8 cellular contexts compared by ENCODE assay signal in the genomic region with DNA sequence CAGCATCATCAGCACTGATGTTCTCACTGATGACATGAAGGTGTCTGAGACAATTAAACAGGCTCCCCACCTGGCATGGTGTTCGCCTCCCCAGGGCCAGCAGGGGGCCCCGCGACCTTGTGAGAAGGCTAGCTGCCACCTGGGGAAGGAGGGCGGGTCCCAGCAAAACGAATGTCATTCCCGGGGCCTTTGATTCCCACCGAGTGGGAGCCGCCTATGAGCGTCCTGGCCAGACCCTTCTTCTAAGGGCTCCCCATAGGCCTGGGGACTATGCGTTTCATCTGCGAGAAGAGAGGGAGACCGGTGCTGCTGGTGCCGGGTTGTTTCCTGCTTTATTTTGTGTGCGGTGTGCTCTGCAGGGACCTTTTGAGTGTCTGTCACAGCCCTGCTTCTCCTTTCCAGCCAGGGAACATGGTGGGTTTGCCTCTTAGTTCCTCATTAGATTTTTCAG. TPM values are rescaled to one million over a fixed set of nuclear protein-coding genes. Genes with fewer than 3 reads are reported as not detected.
DNase-seq lines count a peak whose midpoint lies in the region; ATAC-seq, FAIRE-seq and TF ChIP-seq lines count a peak whose summit lies in the region.

No MANE protein-coding gene starts in this region.

- H4K20me1 ChIP-seq in K562 (replicated peaks; ENCODE audit: control insufficient read depth, insufficient read depth, low read length): no peaks in the 10 kb centered on the region

- no peak overlapping the region for H3K4me3 ChIP-seq in K562

- POLR2A ChIA-PET in K562 (lab: Yijun Ruan, JAX): interaction anchor here (0.5 to 0.8 kb wide), 4 partner anchors 30 to 1443 kb away, joined by 3 read pairs; no protein-coding TSS in a partner anchor

- in situ Hi-C loops in K562 (cut with MboI): no loop called here

- no peak overlapping the region for H3K9ac ChIP-seq in K562 (ENCODE audit: insufficient read depth in 1 of 2, low read depth in 2 of 2, low read length in 2 of 2)

- H3K4me2 ChIP-seq in K562 (ENCODE audit: insufficient read depth, low read length): peak overlapping the region; percentile 56

- peak overlapping the region; percentile 51 for H2AFZ ChIP-seq in K562 (ENCODE audit: low read depth, low read length)

- no peaks in the 10 kb centered on the region for H3K79me2 ChIP-seq in K562 (ENCODE audit: control insufficient read depth, insufficient read depth, low read length)

- H3K27me3 ChIP-seq in K562 (ENCODE audit: control insufficient read depth in 2 of 2, insufficient read depth in 2 of 2, low read length in 2 of 2): peaks cover 0 to 27% of the 10 kb centered on the region in 2 experiments; a peak in 3 of 5 replicates

- 2% methylated on average over 11 of the region's 14 CpGs for WGBS in K562 (ENCODE audit: insufficient coverage, low coverage, missing lambda C conversion rate)

- ATAC-seq in GM21825 (IDR thresholded peaks at IDR 0.05; ENCODE audit: unreplicated experiment) (peak; percentile 84), K562 (peak; percentile 97), left colon (peak; percentile 78)

- peak; percentile 84 for FAIRE-seq in K562 (lab: Jason Lieb, UNC)

- peak; percentile 72 for DNase-seq in GDM1 (lab: John Stamatoyannopoulos, UW)
- peak; percentile 8 to 46 (median 17) for DNase-seq in T-helper 1 cell
- DNase-seq in K562 (ENCODE audit: extremely low read depth in 1 of 4, low spot score in 3 of 4): peak; percentile 64 to 76 (median 72)
- peak; percentile 34 to 64 for DNase-seq in left colon
- DNase-seq in stimulated activated CD8-positive, alpha-beta memory T cell treated with anti-CD3 and anti-CD28 coated beads, Interleukin-12 subunit alpha, Interleukin-12 subunit beta, amount 100 ng/mL, for 24 hours (ENCODE audit: extremely low read depth): peak; percentile 8
- DNase-seq in NCI-H128 (lab: John Stamatoyannopoulos, UW; ENCODE audit: unreplicated experiment): no peak

- no peak for TF ChIP-seq EP300 in K562 (IDR thresholded peaks at IDR 0.05; ENCODE audit: low read length)

- intact Hi-C loops in K562 (cut with micrococcal nuclease) (loop anchor here (1.0 kb wide), 1 partner anchor 221 kb away; no protein-coding TSS in a partner anchor), left colon (cut with DNase I, micrococcal nuclease) (no loop called here)

- no TSS peak for BruUV-seq in K562 (replicated peaks; lab: Mats Ljungman, UMichigan)

- no peaks in the 10 kb centered on the region for H3K9me3 ChIP-seq in K562 (replicated peaks; ENCODE audit: control insufficient read depth, insufficient read depth, low read depth, low read length)

- peaks cover 0 to 3% of the 10 kb centered on the region in 2 experiments; a peak in 1 of 5 replicates for H3K4me1 ChIP-seq in K562 (replicated peaks in 1 of 2; ENCODE audit: control insufficient read depth in 2 of 2, insufficient read depth in 2 of 2, low read length in 2 of 2)

- peak; percentile 68 to 79 for TF ChIP-seq RAD21 in K562 (CRISPR knock-in tag; conservative IDR thresholded peaks at IDR 0.05 in 1 of 2, IDR thresholded peaks at IDR 0.05 in 1 of 2)

- no peak overlapping the region for H3K27ac ChIP-seq in K562 (ENCODE audit: extremely low read depth, low read depth, low read length)

- TF ChIP-seq POLR2A in K562 (conservative IDR thresholded peaks at IDR 0.05): no peak

- H3K36me3 ChIP-seq in K562 (ENCODE audit: control insufficient read depth, insufficient read depth, low read length): no peaks in the 10 kb centered on the region

- no peaks in the 10 kb centered on the region for H3K9me1 ChIP-seq in K562 (ENCODE audit: control insufficient read depth, insufficient read depth, low read length)

- TF ChIP-seq CTCF in LNCAP (IDR thresholded peaks at IDR 0.05) (peak; percentile 75), K562 (IDR thresholded peaks at IDR 0.05 in 2 of 3, conservative IDR thresholded peaks at IDR 0.05 in 1 of 3; ENCODE audit: insufficient read depth in 2 of 3, low read depth in 1 of 3, low read length in 3 of 3) (peak; percentile 73 to 87 (median 79))

- CTCF ChIA-PET in K562 (lab: Yijun Ruan, JAX; ENCODE audit: low intra/inter-chr PET ratio): interaction anchor here (0.9 kb wide), 1 partner anchor 220 kb away, joined by 3 read pairs; no protein-coding TSS in a partner anchor

TF ChIP-seq in K562, 482 proteins besides CTCF, POLR2A, EP300 and RAD21 (continues in another document):
- TF ChIP-seq, protein P1, sequence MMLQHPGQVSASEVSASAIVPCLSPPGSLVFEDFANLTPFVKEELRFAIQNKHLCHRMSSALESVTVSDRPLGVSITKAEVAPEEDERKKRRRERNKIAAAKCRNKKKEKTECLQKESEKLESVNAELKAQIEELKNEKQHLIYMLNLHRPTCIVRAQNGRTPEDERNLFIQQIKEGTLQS (IDR thresholded peaks at IDR 0.05): no peak
- TF ChIP-seq, protein P1 (CRISPR knock-in tag; conservative IDR thresholded peaks at IDR 0.05): no peak
- TF ChIP-seq MTA3 (IDR thresholded peaks at IDR 0.05; ENCODE audit: borderline replicate concordance) (no peak), TRIM28 (IDR thresholded peaks at IDR 0.05) (no peak), RBM14 (IDR thresholded peaks at IDR 0.05; ENCODE audit: borderline replicate concordance, insufficient read depth, low read depth, low read length) (no peak), PML (IDR thresholded peaks at IDR 0.05; ENCODE audit: low read length) (no peak)
- TF ChIP-seq, protein P2, sequence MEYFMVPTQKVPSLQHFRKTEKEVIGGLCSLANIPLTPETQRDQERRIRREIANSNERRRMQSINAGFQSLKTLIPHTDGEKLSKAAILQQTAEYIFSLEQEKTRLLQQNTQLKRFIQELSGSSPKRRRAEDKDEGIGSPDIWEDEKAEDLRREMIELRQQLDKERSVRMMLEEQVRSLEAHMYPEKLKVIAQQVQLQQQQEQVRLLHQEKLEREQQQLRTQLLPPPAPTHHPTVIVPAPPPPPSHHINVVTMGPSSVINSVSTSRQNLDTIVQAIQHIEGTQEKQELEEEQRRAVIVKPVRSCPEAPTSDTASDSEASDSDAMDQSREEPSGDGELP (CRISPR knock-in tag; IDR thresholded peaks at IDR 0.05; ENCODE audit: borderline replicate concordance): peak; percentile 34; the same call in 1 of the 2 replicates
- TF ChIP-seq, protein P3, sequence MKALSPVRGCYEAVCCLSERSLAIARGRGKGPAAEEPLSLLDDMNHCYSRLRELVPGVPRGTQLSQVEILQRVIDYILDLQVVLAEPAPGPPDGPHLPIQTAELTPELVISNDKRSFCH (CRISPR knock-in tag; IDR thresholded peaks at IDR 0.05): no peak
- TF ChIP-seq, protein P3 (tag; IDR thresholded peaks at IDR 0.05): no peak

RNA-seq across cellular contexts. Expression of a gene that starts 20.5 kb away (rescaled TPM):
- total RNA-seq in K562 (2011; cell fraction: chromatin; rRNA removed; ENCODE audit: low replicate concordance): not detected in 2 replicates
- total RNA-seq in K562 (2011; cell fraction: nucleolus; rRNA removed): not detected in 2 replicates
- total RNA-seq in K562 (2011; cell fraction: nucleoplasm; rRNA removed): not detected in 2 replicates
- total RNA-seq in K562 (2014; rRNA removed) (not detected in 2 replicates), K562 (2014; rRNA removed; fragmentation: Illumina TruSeq; extraction: Trizol) (not detected in 2 replicates), K562 (2015; rRNA removed; fragmentation: Illumina TruSeq; extraction: Trizol) (not detected in 2 replicates), K562 (2021) (not detected in 2 replicates), left colon (not detected)
- polyA plus RNA-seq in K562 (2011; rRNA removed) (not detected in 2 replicates), K562 (2014; fragmentation: Illumina TruSeq; extraction: Trizol) (not detected in 2 replicates), K562 (2014; fragmentation: Nextera tagmentation; extraction: Ambion mirVana) (not detected), K562 (2014; rRNA removed) (not detected in 2 replicates)
- polyA plus RNA-seq in K562 (2011; cell fraction: cytosol; rRNA removed): not detected in 2 replicates
- not detected in 2 replicates for polyA plus RNA-seq in K562 (2011; cell fraction: nucleus; rRNA removed)
- not detected in 2 replicates for polyA plus RNA-seq in K562 (2012)
- polyA minus RNA-seq in K562 (2011; rRNA and poly(A)+ RNA removed): not detected in 2 replicates
- not detected in 2 replicates for polyA minus RNA-seq in K562 (2011; cell fraction: cytosol; rRNA and poly(A)+ RNA removed)
- not detected in 2 replicates for polyA minus RNA-seq in K562 (2011; cell fraction: nucleus; rRNA and poly(A)+ RNA removed)

RNA-seq across cellular contexts. Expression of a gene that starts 46.8 kb away (rescaled TPM):
- total RNA-seq in K562 (2011; cell fraction: chromatin; rRNA removed; ENCODE audit: low replicate concordance): not detected in 2 replicates
- total RNA-seq in K562 (2011; cell fraction: nucleolus; rRNA removed): not detected in 2 replicates
- total RNA-seq in K562 (2011; cell fraction: nucleoplasm; rRNA removed): not detected in 2 replicates
- total RNA-seq in K562 (2014; rRNA removed) (not detected in 2 replicates), K562 (2014; rRNA removed; fragmentation: Illumina TruSeq; extraction: Trizol) (not detected in 2 replicates), K562 (2015; rRNA removed; fragmentation: Illumina TruSeq; extraction: Trizol) (not detected in 2 replicates), K562 (2021) (not detected in 2 replicates), left colon (not detected)
- polyA plus RNA-seq in K562 (2011; rRNA removed) (not detected in 2 replicates), K562 (2014; fragmentation: Illumina TruSeq; extraction: Trizol) (not detected in 2 replicates), K562 (2014; fragmentation: Nextera tagmentation; extraction: Ambion mirVana) (not detected), K562 (2014; rRNA removed) (not detected in 2 replicates)
- not detected in 2 replicates for polyA plus RNA-seq in K562 (2011; cell fraction: cytosol; rRNA removed)
- polyA plus RNA-seq in K562 (2011; cell fraction: nucleus; rRNA removed): not detected in 2 replicates
- not detected in 2 replicates for polyA plus RNA-seq in K562 (2012)
- polyA minus RNA-seq in K562 (2011; rRNA and poly(A)+ RNA removed): not detected in 2 replicates
- polyA minus RNA-seq in K562 (2011; cell fraction: cytosol; rRNA and poly(A)+ RNA removed): not detected in 2 replicates
- not detected in 2 replicates for polyA minus RNA-seq in K562 (2011; cell fraction: nucleus; rRNA and poly(A)+ RNA removed)
